In genomic region chr2:227313310-227313709, GRCh38 we compare ENCODE assay signal across 8 cellular contexts.
"Had no signal": no experiment of that assay in that cellular context is flagged by ENCODE, and none has a peak within 500 bp of the region (broad histone marks: within the 10 kb centered on the region; RNA-seq: fewer than 3 reads in every experiment).

No MANE protein-coding gene starts in this region.

- H3K4me3 Mint-ChIP-seq: IgD-negative memory B cell had no signal

- H3K9ac ChIP-seq: KMS-11 had no signal

- H3K4me3 ChIP-seq: K562 had no signal

- DNase-seq: IMR-90, KBM-7, KG1 had no signal

- FAIRE-seq: HTR-8/SVneo, K562 had no signal

- H3K27me3 Mint-ChIP-seq: IgD-negative memory B cell had no signal

- H3K27ac ChIP-seq: HL-60, KMS-11 had no signal

- ATAC-seq: K562 had no signal

- H3K27ac Mint-ChIP-seq: IgD-negative memory B cell had no signal

- H3K4me2 ChIP-seq: KMS-11 had no signal
